Comparison of ENCODE assay signal across 23 cellular contexts in the genomic region with DNA sequence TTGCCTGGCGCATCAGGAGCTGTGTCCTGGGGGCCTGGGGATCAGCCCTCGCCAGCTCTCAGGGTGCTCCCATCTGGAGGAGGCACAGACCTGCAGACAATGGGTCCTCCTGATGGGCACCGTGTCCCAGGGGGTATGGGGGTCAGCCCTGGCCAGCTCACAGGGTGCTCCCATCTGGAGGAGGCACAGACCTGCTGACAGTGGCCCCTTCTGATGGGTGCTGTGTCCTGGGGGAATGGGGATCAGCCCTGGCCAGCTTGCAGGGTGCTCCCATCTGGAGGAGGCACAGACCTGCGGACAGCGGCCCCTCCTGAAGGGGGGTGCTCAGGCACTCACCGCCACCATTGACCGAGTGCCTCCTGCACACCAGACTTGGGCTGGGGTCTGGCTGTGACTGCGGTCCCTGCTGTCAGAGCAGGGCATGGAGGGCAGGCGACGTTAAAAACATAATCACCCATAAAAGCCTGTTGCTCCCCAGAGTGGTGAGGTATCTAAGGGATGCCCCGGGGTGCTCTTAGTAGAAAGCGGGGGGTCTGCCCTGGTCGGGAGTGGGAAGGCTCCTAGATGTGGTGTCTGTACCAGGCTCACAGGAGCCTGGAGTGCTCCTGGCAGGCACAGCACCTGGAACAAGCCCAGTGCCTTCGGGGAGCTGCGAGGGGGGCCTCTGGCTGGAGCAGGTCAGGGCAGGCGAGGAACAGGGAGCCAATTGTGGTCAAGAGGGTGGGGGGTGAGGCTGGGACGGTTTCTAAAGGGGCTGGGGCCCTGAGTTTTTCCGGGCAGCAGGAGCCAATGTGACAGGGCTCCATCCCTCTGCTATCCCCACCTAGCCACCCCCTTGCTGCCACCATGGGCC.
DNase-seq lines count a peak whose midpoint lies in the region; ATAC-seq, FAIRE-seq and TF ChIP-seq lines count a peak whose summit lies in the region.
"Had no signal": no experiment of that assay in that cellular context is flagged by ENCODE, and none has a peak within 500 bp of the region (broad histone marks: within the 10 kb centered on the region; RNA-seq: fewer than 3 reads in every experiment).

No MANE protein-coding gene starts in this region.

- no peaks in the 10 kb centered on the region for H3K4me1 Mint-ChIP-seq in activated CD4-positive, alpha-beta T cell treated with anti-CD3 and anti-CD28 coated beads, Interleukin-2, amount 10 ng/mL, durations not matched to agents 24 days and 14 days
- H3K4me1 Mint-ChIP-seq: CD4-positive, alpha-beta memory T cell; GM23338 had no signal

- TF ChIP-seq POLR2A in uterus (IDR thresholded peaks at IDR 0.05) = no peak

- H3K36me3 ChIP-seq in right atrium auricular region = no peaks in the 10 kb centered on the region
- H3K36me3 ChIP-seq in kidney (ENCODE audit: control insufficient read depth in 1 of 2, insufficient read depth in 2 of 2, low read length in 2 of 2) = no peaks in the 10 kb centered on the region
- no peaks in the 10 kb centered on the region for H3K36me3 ChIP-seq in uterus
- no peaks in the 10 kb centered on the region for H3K36me3 ChIP-seq in left lung
- no peaks in the 10 kb centered on the region for H3K36me3 ChIP-seq in OCI-LY7 (ENCODE audit: insufficient read depth, low read length)
- H3K36me3 ChIP-seq: SJCRH30 had no signal

- H3K9me3 Mint-ChIP-seq in activated CD4-positive, alpha-beta T cell treated with anti-CD3 and anti-CD28 coated beads, Interleukin-2, amount 10 ng/mL, durations not matched to agents 24 days and 14 days = no peaks in the 10 kb centered on the region
- H3K9me3 Mint-ChIP-seq: GM23338 had no signal

- H3K4me3 Mint-ChIP-seq in activated CD4-positive, alpha-beta T cell treated with anti-CD3 and anti-CD28 coated beads, Interleukin-2, amount 10 ng/mL, durations not matched to agents 24 days and 14 days = no peak overlapping the region
- H3K4me3 Mint-ChIP-seq: GM23338 had no signal

- no peak for TF ChIP-seq CTCF in right atrium auricular region (IDR thresholded peaks at IDR 0.05)
- no peak for TF ChIP-seq CTCF in VCaP (conservative IDR thresholded peaks at IDR 0.05)
- no peak for TF ChIP-seq CTCF in kidney (IDR thresholded peaks at IDR 0.05; ENCODE audit: borderline replicate concordance, extremely low read depth, insufficient read depth)
- no peak for TF ChIP-seq CTCF in uterus (IDR thresholded peaks at IDR 0.05)
- TF ChIP-seq CTCF in left lung (IDR thresholded peaks at IDR 0.05) = no peak
- TF ChIP-seq CTCF in OCI-LY7 (conservative IDR thresholded peaks at IDR 0.05; ENCODE audit: low read length) = no peak

- no peak overlapping the region for H2AFZ ChIP-seq in OCI-LY7 (ENCODE audit: low read length)
- H2AFZ ChIP-seq: GM23338 had no signal

- H3K27me3 ChIP-seq in right atrium auricular region (no peaks in the 10 kb centered on the region), uterus (no peaks in the 10 kb centered on the region), left lung (peaks cover 0 to 40% of the 10 kb centered on the region in 2 donors)
- H3K27me3 ChIP-seq: SJCRH30 had no signal

- no peaks in the 10 kb centered on the region for H3K36me3 Mint-ChIP-seq in activated CD4-positive, alpha-beta T cell treated with anti-CD3 and anti-CD28 coated beads, Interleukin-2, amount 10 ng/mL, durations not matched to agents 24 days and 14 days (ENCODE audit: low read depth)
- H3K36me3 Mint-ChIP-seq: CD4-positive, alpha-beta memory T cell had no signal

- DNase-seq in right atrium auricular region (ENCODE audit: low spot score) (peak; percentile 36), Right ventricle myocardium inferior (ENCODE audit: missing footprints) (no peak), kidney (peak; percentile 39), uterus (no peak), left lung (no peak), OCI-LY7 (ENCODE audit: low spot score) (no peak)
- no peak for DNase-seq in activated CD4-positive, alpha-beta T cell treated with anti-CD3 and anti-CD28 coated beads, Interleukin-2, amount 10 ng/mL, durations not matched to agents 24 days and 14 days
- DNase-seq: Caco-2; CD4-positive, alpha-beta memory T cell; NCI-H1092 treated with DMSO at 0.1 percent for 48 hours; NCI-H1436 treated with DMSO at 0.1 percent for 48 hours; NCI-H1930; NCI-H2227 treated with DMSO at 0.1 percent for 48 hours; NCI-H510A treated with DMSO at 0.1 percent for 48 hours; NCI-H748 treated with DMSO at 0.1 percent for 48 hours; SJCRH30 had no signal

- H3K9ac ChIP-seq in kidney (ENCODE audit: low read length in 2 of 2) = no peak overlapping the region
- H3K9ac ChIP-seq: KMS-11 had no signal

- POLR2A ChIA-PET in OCI-LY7 (lab: Charles Lee) = no interaction called here

- H3K9me3 ChIP-seq in right atrium auricular region (no peaks in the 10 kb centered on the region), kidney (ENCODE audit: control insufficient read depth in 1 of 2, low read length in 2 of 2) (no peaks in the 10 kb centered on the region), uterus (no peaks in the 10 kb centered on the region), left lung (no peaks in the 10 kb centered on the region), OCI-LY7 (ENCODE audit: low read length) (no peaks in the 10 kb centered on the region)
- H3K9me3 ChIP-seq: Caco-2, SJCRH30 had no signal

- CTCF ChIA-PET in OCI-LY7 (lab: Charles Lee; ENCODE audit: unreplicated experiment) = interaction anchor here (1.0 kb wide), 1 partner anchor 96 kb away, joined by 3 read pairs; no protein-coding TSS in a partner anchor

- no peak overlapping the region for H3K4me2 ChIP-seq in OCI-LY7 (ENCODE audit: low read length)
- H3K4me2 ChIP-seq: GM23338, KMS-11 had no signal

- H3K27ac ChIP-seq in right atrium auricular region = no peak overlapping the region
- peak overlapping the region; percentile 31; the same call in 1 of the 2 replicates for H3K27ac ChIP-seq in VCaP
- no peak overlapping the region for H3K27ac ChIP-seq in kidney (ENCODE audit: low read depth in 2 of 2, low read length in 2 of 2)
- H3K27ac ChIP-seq in uterus = no peak overlapping the region
- H3K27ac ChIP-seq in left lung = no peak overlapping the region
- no peak overlapping the region for H3K27ac ChIP-seq in OCI-LY7 (ENCODE audit: low read depth, low read length, poor library complexity, severe bottlenecking)
- H3K27ac ChIP-seq: KMS-11, SJCRH30 had no signal

- no peaks in the 10 kb centered on the region for H3K27me3 Mint-ChIP-seq in activated CD4-positive, alpha-beta T cell treated with anti-CD3 and anti-CD28 coated beads, Interleukin-2, amount 10 ng/mL, durations not matched to agents 24 days and 14 days

- no peak for FAIRE-seq in kidney (lab: Jason Lieb, UNC)
- FAIRE-seq: GM12892, GM18507, HTR-8/SVneo had no signal

- no peaks in the 10 kb centered on the region for H3K9me2 ChIP-seq in OCI-LY7 (ENCODE audit: insufficient read depth, low read length)

- no peaks in the 10 kb centered on the region for H3K79me2 ChIP-seq in OCI-LY7 (ENCODE audit: insufficient read depth, low read depth, low read length)

- intact Hi-C loops in Right ventricle myocardium inferior (cut with DNase I) (no loop called here), kidney (cut with DNase I) (no loop called here), uterus (cut with DNase I; ENCODE audit: low total_unique reads) (no loop called here), left lung (cut with DNase I) (no loop called here), OCI-LY7 (cut with micrococcal nuclease; ENCODE audit: unreplicated experiment) (no loop called here)
- intact Hi-C loops in activated CD4-positive, alpha-beta T cell treated with anti-CD3 and anti-CD28 coated beads, Interleukin-2, amount 10 ng/mL, durations not matched to agents 24 days and 14 days (cut with micrococcal nuclease) = no loop called here

- BruUV-seq in OCI-LY7 (replicated peaks; lab: Mats Ljungman, UMichigan) = no TSS peak

- H3K4me3 ChIP-seq in right atrium auricular region = no peak overlapping the region
- no peak overlapping the region for H3K4me3 ChIP-seq in kidney (ENCODE audit: low read length in 2 of 2)
- H3K4me3 ChIP-seq in uterus = no peak overlapping the region
- H3K4me3 ChIP-seq in left lung = no peak overlapping the region
- H3K4me3 ChIP-seq in OCI-LY7 (ENCODE audit: low read depth, low read length, poor library complexity, severe bottlenecking) = no peak overlapping the region
- H3K4me3 ChIP-seq: GM23338, SJCRH30 had no signal

- no peaks in the 10 kb centered on the region for H3K4me1 ChIP-seq in right atrium auricular region
- H3K4me1 ChIP-seq in kidney (ENCODE audit: control insufficient read depth in 1 of 2, insufficient read depth in 1 of 2, low read depth in 1 of 2, low read length in 2 of 2) = no peaks in the 10 kb centered on the region
- no peaks in the 10 kb centered on the region for H3K4me1 ChIP-seq in uterus
- no peaks in the 10 kb centered on the region for H3K4me1 ChIP-seq in left lung
- peaks cover 35% of the 10 kb centered on the region for H3K4me1 ChIP-seq in OCI-LY7 (ENCODE audit: insufficient read depth, low read length, poor library complexity, severe bottlenecking)
- H3K4me1 ChIP-seq: Caco-2, SJCRH30 had no signal

- no peak overlapping the region for H3K27ac Mint-ChIP-seq in activated CD4-positive, alpha-beta T cell treated with anti-CD3 and anti-CD28 coated beads, Interleukin-2, amount 10 ng/mL, durations not matched to agents 24 days and 14 days
- H3K27ac Mint-ChIP-seq: CD4-positive, alpha-beta memory T cell; GM23338 had no signal

- H4K20me1 ChIP-seq in OCI-LY7 (ENCODE audit: insufficient read depth, low read length) = no peaks in the 10 kb centered on the region

- no peak for ATAC-seq in Right ventricle myocardium inferior
- ATAC-seq in left lung = no peak
- ATAC-seq: GM23338, HCT116 had no signal

Comparison
In these comparisons a context has a peak if more than half of its experiments do, and no peak if none do; other contexts are left out.
1. DNase-seq: peak in right atrium auricular region (single experiment) and kidney (single experiment); none in Right ventricle myocardium inferior (single experiment), uterus (0 of 2), left lung (0 of 2), OCI-LY7 (single experiment) and activated CD4-positive, alpha-beta T cell treated with anti-CD3 and anti-CD28 coated beads, Interleukin-2, amount 10 ng/mL, durations not matched to agents 24 days and 14 days (single experiment).